Comparison of ENCODE assay signal across 26 cellular contexts in genomic region chr2:97834610-97835009, GRCh38.
A peak's percentile ranks its signal among the peaks of the same experiment; 100 is the strongest.
DNase-seq lines count a peak whose midpoint lies in the region; ATAC-seq and TF ChIP-seq lines count a peak whose summit lies in the region.
"Had no signal": no experiment of that assay in that cellular context is flagged by ENCODE, and none has a peak within 500 bp of the region (broad histone marks: within the 10 kb centered on the region; RNA-seq: fewer than 3 reads in every experiment).

No MANE protein-coding gene starts in this region.

- TF ChIP-seq EP300 in gastroesophageal sphincter (IDR thresholded peaks at IDR 0.05), result no peak

- H3K27ac Mint-ChIP-seq in CD8-positive, alpha-beta T cell, result peak overlapping the region; percentile 43
- H3K27ac Mint-ChIP-seq in activated naive CD8-positive, alpha-beta T cell treated with anti-CD3 and anti-CD28 coated beads, Interleukin-2, amount 10 ng/mL, durations not matched to agents 7 days and 5 days, result peak overlapping the region; percentile 58
- peak overlapping the region in 4 of 6 donors; percentile 27 to 74 (median 54) for H3K27ac Mint-ChIP-seq in immature natural killer cell
- H3K27ac Mint-ChIP-seq in natural killer cell treated with Interleukin-12 subunit alpha and Interleukin-12 subunit beta and Interleukin-15 and Interleukin-18, amount 100 ng/mL, for 72 hours, result no peak overlapping the region
- H3K27ac Mint-ChIP-seq: HFFc6 had no signal

- H3K4me3 ChIP-seq in CD8-positive, alpha-beta T cell (ENCODE audit: low read depth, low read length), result no peak overlapping the region
- H3K4me3 ChIP-seq in HL-60 (replicated peaks; ENCODE audit: insufficient read depth, low read length) (no peak overlapping the region), gastroesophageal sphincter (no peak overlapping the region)
- H3K4me3 ChIP-seq: adrenal gland, breast epithelium, gastrocnemius medialis, GM23248, stomach, transverse colon had no signal

- peaks cover 57% of the 10 kb centered on the region for H3K36me3 Mint-ChIP-seq in CD8-positive, alpha-beta T cell
- peaks cover 24% of the 10 kb centered on the region for H3K36me3 Mint-ChIP-seq in activated naive CD8-positive, alpha-beta T cell treated with anti-CD3 and anti-CD28 coated beads, Interleukin-2, amount 10 ng/mL, durations not matched to agents 7 days and 5 days
- peaks cover 11 to 26% (median 11%) of the 10 kb centered on the region in 3 donors for H3K36me3 Mint-ChIP-seq in immature natural killer cell
- no peaks in the 10 kb centered on the region for H3K36me3 Mint-ChIP-seq in natural killer cell treated with Interleukin-12 subunit alpha and Interleukin-12 subunit beta and Interleukin-15 and Interleukin-18, amount 100 ng/mL, for 72 hours

- POLR2A ChIA-PET in CD8-positive, alpha-beta T cell (lab: Charles Lee), result no interaction called here
- POLR2A ChIA-PET in activated naive CD8-positive, alpha-beta T cell treated with anti-CD3 and anti-CD28 coated beads, Interleukin-2, amount 10 ng/mL, durations not matched to agents 7 days and 5 days (lab: Charles Lee), result no interaction called here

- no peak for TF ChIP-seq CTCF in CD8-positive, alpha-beta T cell (IDR thresholded peaks at IDR 0.05)
- TF ChIP-seq CTCF in HL-60 (IDR thresholded peaks at IDR 0.05; ENCODE audit: insufficient read depth, low read length) (no peak), GM10266 (IDR thresholded peaks at IDR 0.05; ENCODE audit: control insufficient read depth, insufficient read depth, low read depth, missing control alignments) (no peak), gastroesophageal sphincter (IDR thresholded peaks at IDR 0.05) (no peak)

- H3K36me3 ChIP-seq in CD8-positive, alpha-beta T cell (ENCODE audit: insufficient read depth, low read length), result no peaks in the 10 kb centered on the region
- H3K36me3 ChIP-seq in gastroesophageal sphincter, result peaks cover 0 to 27% of the 10 kb centered on the region in 2 donors
- H3K36me3 ChIP-seq: adrenal gland, breast epithelium had no signal

- H3K27ac ChIP-seq in CD8-positive, alpha-beta T cell (ENCODE audit: low read depth, low read length), result no peak overlapping the region
- H3K27ac ChIP-seq in HL-60 (replicated peaks) (peak overlapping the region; percentile 10; the same call in 1 of the 2 replicates), gastroesophageal sphincter (no peak overlapping the region)
- H3K27ac ChIP-seq: adrenal gland, breast epithelium, epithelial cell of prostate, gastrocnemius medialis, GM23248, transverse colon had no signal

- ATAC-seq in CD8-positive, alpha-beta T cell, result no peak
- ATAC-seq in activated naive CD8-positive, alpha-beta T cell treated with anti-CD3 and anti-CD28 coated beads, Interleukin-2, amount 10 ng/mL, durations not matched to agents 7 days and 5 days (ENCODE audit: low read depth), result peak; percentile 60
- no peak for ATAC-seq in natural killer cell treated with Interleukin-12 subunit alpha and Interleukin-12 subunit beta and Interleukin-15 and Interleukin-18, amount 100 ng/mL, for 72 hours
- no peak for ATAC-seq in gastroesophageal sphincter
- ATAC-seq: gastrocnemius medialis had no signal

- intact Hi-C loops in CD8-positive, alpha-beta T cell (cut with DNase I, micrococcal nuclease), result no loop called here

- CTCF ChIA-PET in CD8-positive, alpha-beta T cell (lab: Charles Lee), result interaction anchor here (1.3 kb wide), 1 partner anchor 28 kb away, joined by 3 read pairs; no protein-coding TSS in a partner anchor

- H3K4me1 ChIP-seq in CD8-positive, alpha-beta T cell (ENCODE audit: insufficient read depth, low read length), result no peaks in the 10 kb centered on the region
- H3K4me1 ChIP-seq in gastroesophageal sphincter, result peaks cover 0 to 18% (median 4%) of the 10 kb centered on the region in 3 donors
- H3K4me1 ChIP-seq: breast epithelium, stomach had no signal

- no peaks in the 10 kb centered on the region for H3K27me3 ChIP-seq in CD8-positive, alpha-beta T cell (ENCODE audit: insufficient read depth, low read length)
- no peaks in the 10 kb centered on the region for H3K27me3 ChIP-seq in HL-60 (ENCODE audit: insufficient read depth, poor library complexity, severe bottlenecking)
- no peaks in the 10 kb centered on the region for H3K27me3 ChIP-seq in gastroesophageal sphincter
- H3K27me3 ChIP-seq: adrenal gland, breast epithelium, gastrocnemius medialis, stomach, transverse colon had no signal

- H3K4me1 Mint-ChIP-seq in CD8-positive, alpha-beta T cell (ENCODE audit: low read depth), result peaks cover 7% of the 10 kb centered on the region
- H3K4me1 Mint-ChIP-seq in activated naive CD8-positive, alpha-beta T cell treated with anti-CD3 and anti-CD28 coated beads, Interleukin-2, amount 10 ng/mL, durations not matched to agents 7 days and 5 days, result peaks cover 10% of the 10 kb centered on the region
- peaks cover 12 to 15% of the 10 kb centered on the region in 2 donors for H3K4me1 Mint-ChIP-seq in immature natural killer cell
- peaks cover 5 to 16% of the 10 kb centered on the region in 2 donors for H3K4me1 Mint-ChIP-seq in natural killer cell treated with Interleukin-12 subunit alpha and Interleukin-12 subunit beta and Interleukin-15 and Interleukin-18, amount 100 ng/mL, for 72 hours (ENCODE audit: low read depth in 2 of 2)

- TF ChIP-seq POLR2A in gastroesophageal sphincter (IDR thresholded peaks at IDR 0.05), result no peak

- no peaks in the 10 kb centered on the region for H3K27me3 Mint-ChIP-seq in CD8-positive, alpha-beta T cell (ENCODE audit: low read depth)
- H3K27me3 Mint-ChIP-seq in activated naive CD8-positive, alpha-beta T cell treated with anti-CD3 and anti-CD28 coated beads, Interleukin-2, amount 10 ng/mL, durations not matched to agents 7 days and 5 days, result no peaks in the 10 kb centered on the region
- peaks cover 0 to 1% (median 0%) of the 10 kb centered on the region in 3 donors for H3K27me3 Mint-ChIP-seq in immature natural killer cell (ENCODE audit: low read depth in 3 of 3)
- no peaks in the 10 kb centered on the region for H3K27me3 Mint-ChIP-seq in natural killer cell treated with Interleukin-12 subunit alpha and Interleukin-12 subunit beta and Interleukin-15 and Interleukin-18, amount 100 ng/mL, for 72 hours

- H3K9me3 ChIP-seq in CD8-positive, alpha-beta T cell (ENCODE audit: low read length), result no peaks in the 10 kb centered on the region
- H3K9me3 ChIP-seq in gastroesophageal sphincter, result no peaks in the 10 kb centered on the region
- H3K9me3 ChIP-seq: adrenal gland, breast epithelium, gastrocnemius medialis, stomach, transverse colon had no signal

- WGBS in gastroesophageal sphincter (ENCODE audit: low coverage in 1 of 2), 2 donors, result 50 to 75% methylated on average over 1 of the region's 1 CpG

- H3K9me3 Mint-ChIP-seq in CD8-positive, alpha-beta T cell, result no peaks in the 10 kb centered on the region
- H3K9me3 Mint-ChIP-seq in activated naive CD8-positive, alpha-beta T cell treated with anti-CD3 and anti-CD28 coated beads, Interleukin-2, amount 10 ng/mL, durations not matched to agents 7 days and 5 days, result no peaks in the 10 kb centered on the region
- H3K9me3 Mint-ChIP-seq in immature natural killer cell, result no peaks in the 10 kb centered on the region
- H3K9me3 Mint-ChIP-seq in natural killer cell treated with Interleukin-12 subunit alpha and Interleukin-12 subunit beta and Interleukin-15 and Interleukin-18, amount 100 ng/mL, for 72 hours, result no peaks in the 10 kb centered on the region
- H3K9me3 Mint-ChIP-seq: HFFc6 had no signal

- DNase-seq in CD8-positive, alpha-beta T cell, result no peak
- DNase-seq in HL-60 (ENCODE audit: low read depth in 1 of 2, low spot score in 1 of 2), result no peak
- no peak for DNase-seq in activated naive CD8-positive, alpha-beta T cell treated with anti-CD3 and anti-CD28 coated beads, Interleukin-2, amount 10 ng/mL, durations not matched to agents 7 days and 5 days
- no peak for DNase-seq in immature natural killer cell
- DNase-seq in GM10266 (ENCODE audit: extremely low spot score), result no peak
- DNase-seq in natural killer cell treated with Interleukin-12 subunit alpha and Interleukin-12 subunit beta and Interleukin-15 and Interleukin-18, amount 100 ng/mL, for 72 hours (ENCODE audit: low spot score), result no peak
- DNase-seq in iPS-NIHi7 (ENCODE audit: extremely low spot score), result no peak
- DNase-seq: activated gamma-delta T cell; adrenal gland; cortex of kidney; DMS79; gastrocnemius medialis; GM23248; HFFc6; Kasumi-1; NCI-H1048; NCI-H1930; NCI-H226; NCI-H82; SHP77; stimulated activated CD4-positive, alpha-beta T cell treated with anti-CD3 and anti-CD28 coated beads, Interleukin-4, amount 100 ng/mL, for 4 hours; stomach; transverse colon had no signal

- H3K4me3 Mint-ChIP-seq in CD8-positive, alpha-beta T cell, result no peak overlapping the region
- H3K4me3 Mint-ChIP-seq in activated naive CD8-positive, alpha-beta T cell treated with anti-CD3 and anti-CD28 coated beads, Interleukin-2, amount 10 ng/mL, durations not matched to agents 7 days and 5 days, result peak overlapping the region; percentile 52
- H3K4me3 Mint-ChIP-seq in immature natural killer cell, result peak overlapping the region in 2 of 5 donors; percentile 18 to 27
- no peak overlapping the region for H3K4me3 Mint-ChIP-seq in natural killer cell treated with Interleukin-12 subunit alpha and Interleukin-12 subunit beta and Interleukin-15 and Interleukin-18, amount 100 ng/mL, for 72 hours
- H3K4me3 Mint-ChIP-seq: HFFc6 had no signal

Comparison
In these comparisons a context has a peak if more than half of its experiments do, and no peak if none do; other contexts are left out.
1. H3K27ac Mint-ChIP-seq: peak in CD8-positive, alpha-beta T cell (single experiment), activated naive CD8-positive, alpha-beta T cell treated with anti-CD3 and anti-CD28 coated beads, Interleukin-2, amount 10 ng/mL, durations not matched to agents 7 days and 5 days (single experiment) and immature natural killer cell (4 of 6); none in natural killer cell treated with Interleukin-12 subunit alpha and Interleukin-12 subunit beta and Interleukin-15 and Interleukin-18, amount 100 ng/mL, for 72 hours (0 of 2).